In genomic region chr10:22629126-22629525, GRCh38 we compare ENCODE assay signal across 13 cellular contexts.
DNase-seq lines count a peak whose midpoint lies in the region; ATAC-seq and TF ChIP-seq lines count a peak whose summit lies in the region.
"Had no signal": no experiment of that assay in that cellular context is flagged by ENCODE, and none has a peak within 500 bp of the region (broad histone marks: within the 10 kb centered on the region; RNA-seq: fewer than 3 reads in every experiment).

No MANE protein-coding gene starts in this region.

- CTCF ChIA-PET in activated CD8-positive, alpha-beta T cell treated with anti-CD3 and anti-CD28 coated beads for 36 hours (lab: Charles Lee), result interaction anchor here (1.0 to 7.0 kb wide), 11 partner anchors 9 to 55 kb away, joined by 3 to 32 read pairs (median 5); no protein-coding TSS in a partner anchor

- H3K4me1 ChIP-seq in CD4-positive, CD25-positive, alpha-beta regulatory T cell (ENCODE audit: control insufficient read depth, insufficient read depth, low read length, poor library complexity, severe bottlenecking), result peaks cover 97% of the 10 kb centered on the region
- H3K4me1 ChIP-seq in lower lobe of right lung, result peaks cover 52% of the 10 kb centered on the region

- no peaks in the 10 kb centered on the region for H3K36me3 ChIP-seq in CD4-positive, CD25-positive, alpha-beta regulatory T cell (ENCODE audit: control insufficient read depth, insufficient read depth, low read length)
- H3K36me3 ChIP-seq in lower lobe of right lung, result no peaks in the 10 kb centered on the region

- peaks cover 51 to 97% (median 86%) of the 10 kb centered on the region in 4 donors for H3K4me1 Mint-ChIP-seq in CD4-positive, CD25-positive, alpha-beta regulatory T cell
- peaks cover 90% of the 10 kb centered on the region for H3K4me1 Mint-ChIP-seq in activated CD8-positive, alpha-beta T cell treated with anti-CD3 and anti-CD28 coated beads for 36 hours (ENCODE audit: low read depth)

- H3K4me3 Mint-ChIP-seq in CD4-positive, CD25-positive, alpha-beta regulatory T cell, result peak overlapping the region in 3 of 4 donors; percentile 40 to 69 (median 67)
- H3K4me3 Mint-ChIP-seq in activated CD8-positive, alpha-beta T cell treated with anti-CD3 and anti-CD28 coated beads for 36 hours, result peak overlapping the region; percentile 42
- H3K4me3 Mint-ChIP-seq: neural crest cell had no signal

- H3K9me3 Mint-ChIP-seq in CD4-positive, CD25-positive, alpha-beta regulatory T cell, result no peaks in the 10 kb centered on the region
- H3K9me3 Mint-ChIP-seq in activated CD8-positive, alpha-beta T cell treated with anti-CD3 and anti-CD28 coated beads for 36 hours, result peaks cover 3% of the 10 kb centered on the region
- H3K9me3 Mint-ChIP-seq: neural crest cell had no signal

- no peak for ATAC-seq in CD4-positive, CD25-positive, alpha-beta regulatory T cell (ENCODE audit: low read depth in 2 of 2)
- peak; percentile 25 for ATAC-seq in GM21423 (IDR thresholded peaks at IDR 0.05; ENCODE audit: unreplicated experiment)
- no peak for ATAC-seq in activated CD8-positive, alpha-beta T cell treated with anti-CD3 and anti-CD28 coated beads for 36 hours
- no peak for ATAC-seq in lower lobe of right lung
- ATAC-seq in HG03280 (IDR thresholded peaks at IDR 0.05; ENCODE audit: unreplicated experiment), result no peak
- ATAC-seq in Right ventricle myocardium inferior, result no peak

- POLR2A ChIA-PET in activated CD8-positive, alpha-beta T cell treated with anti-CD3 and anti-CD28 coated beads for 36 hours (lab: Charles Lee), result interaction anchor here (1.9 to 5.7 kb wide), 5 partner anchors 8 to 53 kb away, joined by 10 to 48 read pairs (median 16); no protein-coding TSS in a partner anchor

- H3K27ac Mint-ChIP-seq in CD4-positive, CD25-positive, alpha-beta regulatory T cell, result peak overlapping the region; percentile 72 to 94 (median 88)
- H3K27ac Mint-ChIP-seq in activated CD8-positive, alpha-beta T cell treated with anti-CD3 and anti-CD28 coated beads for 36 hours, result peak overlapping the region; percentile 96

- no peaks in the 10 kb centered on the region for H3K27me3 ChIP-seq in CD4-positive, CD25-positive, alpha-beta regulatory T cell (ENCODE audit: control insufficient read depth, insufficient read depth, low read length)
- H3K27me3 ChIP-seq in lower lobe of right lung (ENCODE audit: low read depth), result no peaks in the 10 kb centered on the region

- H3K9me3 ChIP-seq in CD4-positive, CD25-positive, alpha-beta regulatory T cell (ENCODE audit: control insufficient read depth in 2 of 2, low read length in 2 of 2), result no peaks in the 10 kb centered on the region
- H3K9me3 ChIP-seq in lower lobe of right lung, result no peaks in the 10 kb centered on the region

- peak overlapping the region; percentile 79 for H3K4me3 ChIP-seq in CD4-positive, CD25-positive, alpha-beta regulatory T cell (ENCODE audit: low read depth, low read length)
- H3K4me3 ChIP-seq in lower lobe of right lung, result no peak overlapping the region
- H3K4me3 ChIP-seq: coronary artery had no signal

- no peak for TF ChIP-seq CTCF in activated CD8-positive, alpha-beta T cell treated with anti-CD3 and anti-CD28 coated beads for 36 hours (IDR thresholded peaks at IDR 0.05)
- TF ChIP-seq CTCF in lower lobe of right lung (IDR thresholded peaks at IDR 0.05), result no peak

- peak overlapping the region; percentile 94 for H3K27ac ChIP-seq in CD4-positive, CD25-positive, alpha-beta regulatory T cell (ENCODE audit: insufficient read depth, low read length, poor library complexity, severe bottlenecking)
- no peak overlapping the region for H3K27ac ChIP-seq in lower lobe of right lung
- H3K27ac ChIP-seq: coronary artery had no signal

- no peak for DNase-seq in CD4-positive, CD25-positive, alpha-beta regulatory T cell
- DNase-seq in activated CD8-positive, alpha-beta T cell treated with anti-CD3 and anti-CD28 coated beads for 36 hours, result no peak
- DNase-seq in kidney tubule cell (ENCODE audit: low spot score), result peak; percentile 59
- DNase-seq in lower lobe of right lung, result no peak
- DNase-seq in effector CD4-positive, alpha-beta T cell, result no peak
- DNase-seq in Right ventricle myocardium inferior (ENCODE audit: missing footprints), result no peak
- DNase-seq: KG1; stimulated activated CD4-positive, alpha-beta T cell treated with anti-CD3 and anti-CD28 coated beads, Interleukin-12 subunit alpha, Interleukin-12 subunit beta, amount 100 ng/mL, for 4 hours; T-helper 9 cell had no signal

- intact Hi-C loops in activated CD8-positive, alpha-beta T cell treated with anti-CD3 and anti-CD28 coated beads for 36 hours (cut with micrococcal nuclease), result loop anchor here (5.0 kb wide), 1 partner anchor 38 kb away; no protein-coding TSS in a partner anchor
- intact Hi-C loops in lower lobe of right lung (cut with DNase I) (no loop called here), Right ventricle myocardium inferior (cut with DNase I) (loop anchor here (10.0 kb wide), 1 partner anchor 226 kb away; no protein-coding TSS in a partner anchor)

- no peaks in the 10 kb centered on the region for H3K27me3 Mint-ChIP-seq in CD4-positive, CD25-positive, alpha-beta regulatory T cell
- no peaks in the 10 kb centered on the region for H3K27me3 Mint-ChIP-seq in activated CD8-positive, alpha-beta T cell treated with anti-CD3 and anti-CD28 coated beads for 36 hours

- peaks cover 4% of the 10 kb centered on the region for H3K36me3 Mint-ChIP-seq in CD4-positive, CD25-positive, alpha-beta regulatory T cell
- peaks cover 27% of the 10 kb centered on the region for H3K36me3 Mint-ChIP-seq in activated CD8-positive, alpha-beta T cell treated with anti-CD3 and anti-CD28 coated beads for 36 hours (ENCODE audit: low read depth)
